23 cellular contexts compared by ENCODE assay signal in the genomic region with DNA sequence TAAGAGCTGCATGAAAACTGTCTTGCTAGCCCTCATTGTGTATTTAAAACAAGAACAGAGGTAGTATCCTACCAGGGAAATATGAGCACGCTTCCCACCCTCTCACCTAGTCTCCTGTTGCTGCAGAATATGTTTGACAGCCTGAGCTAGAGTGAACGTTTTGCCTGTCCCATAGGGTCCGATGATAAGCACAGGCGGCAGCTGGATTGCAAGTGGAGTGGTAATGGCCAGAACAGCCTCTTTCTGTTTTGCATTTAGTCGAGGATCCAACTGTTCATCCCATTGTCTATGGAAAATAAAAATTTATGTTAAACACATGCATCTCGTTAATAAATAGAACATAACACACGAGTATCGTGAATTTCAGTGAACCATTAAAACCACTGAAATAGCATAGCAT.
"Had no signal": no experiment of that assay in that cellular context is flagged by ENCODE, and none has a peak within 500 bp of the region (broad histone marks: within the 10 kb centered on the region; RNA-seq: fewer than 3 reads in every experiment).

No MANE protein-coding gene starts in this region.

- H3K4me3 ChIP-seq: K562, SJSA1 had no signal

- H3K9me3 Mint-ChIP-seq: IgD-negative memory B cell had no signal

- H3K4me3 Mint-ChIP-seq: IgD-negative memory B cell had no signal

- DNase-seq: Kasumi-1, MM.1S, NCI-H1092, NCI-H1105 treated with DMSO at 0.1 percent for 48 hours, NCI-H1417 treated with DMSO at 0.1 percent for 48 hours, NCI-H146, NCI-H1694 treated with DMSO at 0.1 percent for 48 hours, NCI-H1930, NCI-H2081, NCI-H2171 treated with DMSO at 0.1 percent for 48 hours, NCI-H345, NCI-H446 treated with DMSO at 0.1 percent for 48 hours, NCI-H510A treated with DMSO at 0.1 percent for 48 hours, NCI-H69, NCI-H774, Right ventricle myocardium superior, RPMI8226, SIG-M5 had no signal

- H3K27ac ChIP-seq: HL-60, KMS-11, SJSA1 had no signal

- H3K4me1 ChIP-seq: SJSA1 had no signal

- H3K27me3 Mint-ChIP-seq: IgD-negative memory B cell had no signal

- H3K27me3 ChIP-seq: SJSA1 had no signal

- H3K9me3 ChIP-seq: SJSA1 had no signal

- ATAC-seq: K562 had no signal

- H3K27ac Mint-ChIP-seq: IgD-negative memory B cell had no signal
